ENCODE assay signal across 32 cellular contexts in the genomic region with DNA sequence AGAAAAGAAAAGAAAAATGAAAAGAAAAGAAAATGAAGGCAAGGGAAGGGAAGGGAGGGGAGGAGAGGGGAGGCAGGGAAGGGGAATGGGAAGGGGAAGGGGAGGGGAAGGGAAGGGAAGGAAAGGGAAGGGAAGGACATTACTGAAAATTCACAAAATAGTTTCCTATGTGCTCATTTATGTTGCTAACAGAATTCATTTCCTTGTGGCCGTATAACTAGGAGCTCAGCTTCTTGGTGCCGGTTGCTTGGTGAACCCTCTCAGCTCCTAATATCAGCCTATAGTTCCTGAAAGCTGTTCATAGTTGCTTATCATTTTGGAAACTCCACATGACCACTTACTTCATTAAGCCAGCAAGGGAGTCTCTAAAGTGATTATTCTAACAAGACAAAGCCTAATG.
"Had no signal": no experiment of that assay in that cellular context is flagged by ENCODE, and none has a peak within 500 bp of the region (broad histone marks: within the 10 kb centered on the region; RNA-seq: fewer than 3 reads in every experiment).

No MANE protein-coding gene starts in this region.

- H3K4me3 ChIP-seq: adrenal gland, ascending aorta, body of pancreas, breast epithelium, cardiac muscle cell had no signal

- H3K9me3 ChIP-seq: adrenal gland, ascending aorta, body of pancreas, breast epithelium had no signal

- DNase-seq: activated effector memory CD4-positive, alpha-beta T cell treated with anti-CD3 and anti-CD28 coated beads, Interleukin-2, amount 50 U/mL, for 16 hours; activated effector memory CD4-positive, alpha-beta T cell treated with Interleukin-2 at 50 U/mL for 16 hours; activated gamma-delta T cell; activated gamma-delta T cell treated with Interleukin-2 at 50 U/mL for 16 hours; activated naive CD4-positive, alpha-beta T cell; activated naive CD4-positive, alpha-beta T cell treated with anti-CD3 and anti-CD28 coated beads for 36 hours; activated naive CD4-positive, alpha-beta T cell treated with anti-CD3 and anti-CD28 coated beads, Interleukin-2, amount 10 ng/mL, durations not matched to agents 7 days and 5 days; activated naive CD4-positive, alpha-beta T cell treated with anti-CD3 and anti-CD28 coated beads, Interleukin-2, amount 50 U/mL, for 16 hours; activated naive CD4-positive, alpha-beta T cell treated with Interleukin-2 at 50 U/mL for 16 hours; activated naive CD8-positive, alpha-beta T cell treated with anti-CD3 and anti-CD28 coated beads for 36 hours; activated naive CD8-positive, alpha-beta T cell treated with anti-CD3 and anti-CD28 coated beads, Interleukin-2, amount 10 ng/mL, durations not matched to agents 7 days and 5 days; activated naive CD8-positive, alpha-beta T cell treated with anti-CD3 and anti-CD28 coated beads, Interleukin-2, amount 50 U/mL, for 24 hours; activated T-cell treated with anti-CD3 and anti-CD28 coated beads, Interleukin-2, amount 50 U/mL, for 24 hours; activated T-cell treated with anti-CD3 and anti-CD28 coated beads, Interleukin-2, amount 50 U/mL, for 4 hours; activated T-cell treated with anti-CD3 and anti-CD28 coated beads, Interleukin-2, amount 50 U/mL, for 48 hours; activated T-cell treated with anti-CD3 and anti-CD28 coated beads, Interleukin-2, amount 50 U/mL, for 72 hours; adrenal gland; amniotic stem cell; amygdala; anterior cingulate cortex; aorta; body of pancreas; brain microvascular endothelial cell; caudate nucleus; central memory CD4-positive, alpha-beta T cell; cerebellar nuclear complex had no signal

- ATAC-seq: activated naive CD4-positive, alpha-beta T cell treated with anti-CD3 and anti-CD28 coated beads, Interleukin-2, amount 50 U/mL, for 72 hours; activated naive CD8-positive, alpha-beta T cell treated with anti-CD3 and anti-CD28 coated beads, Interleukin-2, amount 50 U/mL, for 24 hours; activated T-cell treated with anti-CD3 and anti-CD28 coated beads, Interleukin-2, amount 50 U/mL, for 4 hours; activated T-cell treated with anti-CD3 and anti-CD28 coated beads, Interleukin-2, amount 50 U/mL, for 72 hours; activated T-helper 17 cell treated with anti-CD3 and anti-CD28 coated beads, Interleukin-2, amount 50 U/mL, for 72 hours; body of pancreas had no signal

- H3K4me1 ChIP-seq: adrenal gland, ascending aorta, body of pancreas, breast epithelium had no signal

- H3K27me3 ChIP-seq: adrenal gland, ascending aorta, body of pancreas, brain microvascular endothelial cell, breast epithelium, cardiac muscle cell had no signal

- H3K36me3 ChIP-seq: adrenal gland, ascending aorta, brain microvascular endothelial cell, breast epithelium, cardiac muscle cell had no signal

- FAIRE-seq: astrocyte had no signal

- H3K27ac ChIP-seq: adrenal gland, ascending aorta, body of pancreas, brain microvascular endothelial cell, breast epithelium, cardiac muscle cell had no signal
